In the genomic region with DNA sequence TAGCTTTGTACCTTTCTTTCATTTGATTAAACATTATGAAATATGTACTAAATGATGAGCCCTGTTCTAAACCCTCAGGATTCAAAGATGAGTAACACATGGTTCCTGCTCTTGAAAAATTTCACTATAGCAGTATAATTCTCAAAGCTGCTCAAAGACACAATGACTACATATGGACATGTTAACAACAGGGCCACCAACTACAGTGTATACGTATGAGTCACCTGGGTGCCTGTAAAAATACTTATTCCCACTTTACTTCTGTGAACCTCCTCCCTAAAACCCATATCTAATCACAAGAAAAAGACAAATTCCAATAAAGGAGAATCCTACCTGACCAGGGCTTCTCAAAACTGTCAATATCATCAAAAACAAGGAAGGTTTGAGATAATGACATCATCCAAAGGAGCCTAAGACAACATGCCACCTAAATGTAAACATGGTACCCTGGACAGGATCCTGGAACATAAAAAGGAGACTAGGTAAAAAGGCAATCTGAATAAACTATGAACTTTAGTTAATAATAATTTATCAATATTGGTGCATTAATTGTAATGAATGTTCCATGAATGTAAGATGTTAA, we compare ENCODE assay signal across 31 cellular contexts.
"Had no signal": no experiment of that assay in that cellular context is flagged by ENCODE, and none has a peak within 500 bp of the region (broad histone marks: within the 10 kb centered on the region; RNA-seq: fewer than 3 reads in every experiment).

No MANE protein-coding gene starts in this region.

- H3K4me3 Mint-ChIP-seq: activated CD4-positive, alpha-beta T cell treated with anti-CD3 and anti-CD28 coated beads, Interleukin-2, amount 10 ng/mL, durations not matched to agents 24 days and 14 days; activated CD8-positive, alpha-beta T cell treated with anti-CD3 and anti-CD28 coated beads, Interleukin-2, amount 10 ng/mL, durations not matched to agents 7 days and 5 days; activated naive CD4-positive, alpha-beta T cell treated with anti-CD3 and anti-CD28 coated beads for 36 hours; activated T-cell treated with anti-CD3 and anti-CD28 coated beads, Interleukin-2, amount 50 U/mL, for 24 hours had no signal

- H3K27ac Mint-ChIP-seq: activated CD4-positive, alpha-beta T cell treated with anti-CD3 and anti-CD28 coated beads, Interleukin-2, amount 10 ng/mL, durations not matched to agents 24 days and 14 days; activated CD8-positive, alpha-beta T cell treated with anti-CD3 and anti-CD28 coated beads, Interleukin-2, amount 10 ng/mL, durations not matched to agents 7 days and 5 days; activated naive CD4-positive, alpha-beta T cell treated with anti-CD3 and anti-CD28 coated beads for 36 hours; activated T-cell treated with anti-CD3 and anti-CD28 coated beads, Interleukin-2, amount 50 U/mL, for 24 hours had no signal

- DNase-seq: activated CD4-positive, alpha-beta T cell treated with anti-CD3 and anti-CD28 coated beads for 1 hour; activated CD4-positive, alpha-beta T cell treated with anti-CD3 and anti-CD28 coated beads, Interleukin-2, amount 10 ng/mL, durations not matched to agents 24 days and 14 days; activated CD4-positive, alpha-beta T cell treated with anti-CD3 and anti-CD28 coated beads, Interleukin-2, amount 50 U/mL, for 4 hours; activated CD4-positive, CD25-positive, alpha-beta regulatory T cell; activated CD8-positive, alpha-beta T cell treated with anti-CD3 and anti-CD28 coated beads, Interleukin-2, amount 10 ng/mL, durations not matched to agents 7 days and 5 days; activated gamma-delta T cell treated with Interleukin-2 at 50 U/mL for 16 hours; activated naive CD4-positive, alpha-beta T cell treated with anti-CD3 and anti-CD28 coated beads for 36 hours; activated T-cell treated with anti-CD3 and anti-CD28 coated beads, Interleukin-2, amount 50 U/mL, for 24 hours; adrenal gland; body of pancreas; caudate nucleus; NCI-H1092 treated with DMSO at 0.1 percent for 48 hours; NCI-H1417; NCI-H146; NCI-H187; NCI-H2029 treated with DMSO at 0.1 percent for 48 hours; NCI-H2107; NCI-H2171; NCI-H510A; NCI-H526; NCI-H748 treated with DMSO at 0.1 percent for 48 hours; NK-92 treated with Interleukin-12 subunit alpha and Interleukin-12 subunit beta, amount 100 ng/mL, for 24 hours; Right ventricle myocardium superior; SW 1271; T-helper 1 cell; T-helper 2 cell; T-helper 9 cell; WERI-Rb-1 had no signal

- ATAC-seq: activated CD8-positive, alpha-beta T cell treated with anti-CD3 and anti-CD28 coated beads, Interleukin-2, amount 10 ng/mL, durations not matched to agents 7 days and 5 days; activated naive CD4-positive, alpha-beta T cell treated with anti-CD3 and anti-CD28 coated beads, Interleukin-2, amount 50 U/mL, for 72 hours; body of pancreas had no signal

- H3K4me1 ChIP-seq: adrenal gland, breast epithelium had no signal

- H3K27ac ChIP-seq: adrenal gland, body of pancreas, breast epithelium, WERI-Rb-1 had no signal

- H3K9me3 Mint-ChIP-seq: activated naive CD4-positive, alpha-beta T cell treated with anti-CD3 and anti-CD28 coated beads, Interleukin-2, amount 50 U/mL, for 72 hours; activated T-cell treated with anti-CD3 and anti-CD28 coated beads, Interleukin-2, amount 50 U/mL, for 24 hours had no signal

- H3K36me3 ChIP-seq: adrenal gland, breast epithelium, WERI-Rb-1 had no signal

- H3K27me3 ChIP-seq: adrenal gland, body of pancreas, breast epithelium had no signal

- H3K4me3 ChIP-seq: adrenal gland, body of pancreas, breast epithelium had no signal

- FAIRE-seq: astrocyte had no signal

- H3K9me3 ChIP-seq: adrenal gland, body of pancreas, breast epithelium had no signal
